ENCODE assay signal across 17 cellular contexts in genomic region chrX:14939644-14940043, GRCh38.
A peak's percentile ranks its signal among the peaks of the same experiment; 100 is the strongest.
DNase-seq lines count a peak whose midpoint lies in the region; ATAC-seq and TF ChIP-seq lines count a peak whose summit lies in the region.
"Had no signal": no experiment of that assay in that cellular context is flagged by ENCODE, and none has a peak within 500 bp of the region (broad histone marks: within the 10 kb centered on the region; RNA-seq: fewer than 3 reads in every experiment).

No MANE protein-coding gene starts in this region.

- H3K14ac ChIP-seq in trophoblast cell (ENCODE audit: low read length), result no peak overlapping the region

- H2BK12ac ChIP-seq in trophoblast cell (ENCODE audit: low read length), result no peak overlapping the region

- H3K23ac ChIP-seq in trophoblast cell (ENCODE audit: low read length), result no peak overlapping the region

- H3K18ac ChIP-seq in trophoblast cell (ENCODE audit: low read length), result no peak overlapping the region

- H4K12ac ChIP-seq in trophoblast cell (ENCODE audit: low read depth, low read length), result no peak overlapping the region

- no peak for TF ChIP-seq CTCF in uterus (IDR thresholded peaks at IDR 0.05)

- no peaks in the 10 kb centered on the region for H3K36me3 ChIP-seq in H7 (replicated peaks; ENCODE audit: control insufficient read depth, insufficient read depth, low read length)
- H3K36me3 ChIP-seq in NT2/D1 (ENCODE audit: insufficient read depth, insufficient read length, low read length), result no peaks in the 10 kb centered on the region
- no peaks in the 10 kb centered on the region for H3K36me3 ChIP-seq in trophoblast cell (ENCODE audit: control insufficient read depth in 1 of 2, insufficient read depth in 2 of 2, low read length in 2 of 2)
- no peaks in the 10 kb centered on the region for H3K36me3 ChIP-seq in uterus
- H3K36me3 ChIP-seq: BLaER1 treated with 17β-estradiol and CSF1 and Interleukin-3, amounts not matched to agents 10 nM and 100 nM; HAP-1 had no signal

- peak; percentile 5 for DNase-seq in H7
- peak; percentile 46 for DNase-seq in NT2/D1 (ENCODE audit: low read depth, low spot score)
- DNase-seq in iPS-NIHi11 (ENCODE audit: low spot score), result peak; percentile 17
- no peak for DNase-seq in trophoblast cell
- no peak for DNase-seq in uterus
- DNase-seq: CD8-positive, alpha-beta T cell; COR-L47; DMS 273 treated with DMSO at 0.1 percent for 48 hours; DMS53; DND-41; EL; GOT3; KG1 had no signal

- H3K9ac ChIP-seq in NT2/D1 (ENCODE audit: insufficient read length, low read depth) (no peak overlapping the region), trophoblast cell (ENCODE audit: low read length) (no peak overlapping the region)
- H3K9ac ChIP-seq: BLaER1 treated with 17β-estradiol and CSF1 and Interleukin-3, amounts not matched to agents 10 nM and 100 nM had no signal

- no peak overlapping the region for H2BK5ac ChIP-seq in trophoblast cell (ENCODE audit: low read depth, low read length, poor library complexity)

- H2AFZ ChIP-seq in trophoblast cell (ENCODE audit: insufficient read depth, low read length, poor library complexity), result no peak overlapping the region

- no peak for ATAC-seq in GM21825 (IDR thresholded peaks at IDR 0.05; ENCODE audit: unreplicated experiment)
- ATAC-seq: CD8-positive, alpha-beta T cell; HepG2 had no signal

- H3K4me1 ChIP-seq in NT2/D1 (ENCODE audit: insufficient read depth, insufficient read length), result no peaks in the 10 kb centered on the region
- H3K4me1 ChIP-seq in trophoblast cell (ENCODE audit: control insufficient read depth in 1 of 2, insufficient read depth in 2 of 2, low read length in 2 of 2), result peaks cover 0 to 2% of the 10 kb centered on the region in 2 experiments
- no peaks in the 10 kb centered on the region for H3K4me1 ChIP-seq in uterus
- H3K4me1 ChIP-seq: HAP-1 had no signal

- H3K79me2 ChIP-seq in trophoblast cell (ENCODE audit: control insufficient read depth, insufficient read depth, low read length, poor library complexity), result no peaks in the 10 kb centered on the region

- no peak for TF ChIP-seq POLR2A in uterus (IDR thresholded peaks at IDR 0.05)

- intact Hi-C loops in uterus (cut with DNase I; ENCODE audit: low total_unique reads), result no loop called here

- H4K8ac ChIP-seq in trophoblast cell (ENCODE audit: low read depth, low read length), result no peak overlapping the region

- no CpG with 5 or more reads among the region's 2 CpGs for WGBS in trophoblast cell (ENCODE audit: extremely low coverage, insufficient coverage, insufficient read length)

- H3K4me3 ChIP-seq in H7 (ENCODE audit: insufficient read depth, low read depth, low read length), result no peak overlapping the region
- H3K4me3 ChIP-seq in NT2/D1 (ENCODE audit: insufficient read length, low read depth), result no peak overlapping the region
- no peak overlapping the region for H3K4me3 ChIP-seq in trophoblast cell (ENCODE audit: low read depth, low read length)
- no peak overlapping the region for H3K4me3 ChIP-seq in uterus
- H3K4me3 ChIP-seq: BLaER1 treated with 17β-estradiol and CSF1 and Interleukin-3, amounts not matched to agents 10 nM and 100 nM; HAP-1 had no signal

- H2BK120ac ChIP-seq in trophoblast cell (ENCODE audit: insufficient read depth, low read length, poor library complexity), result no peak overlapping the region

- no peak overlapping the region for H3K4ac ChIP-seq in trophoblast cell (ENCODE audit: low read depth, low read length)

- no peak overlapping the region for H3K27ac ChIP-seq in trophoblast cell (ENCODE audit: low read depth, low read length)
- no peak overlapping the region for H3K27ac ChIP-seq in uterus
- H3K27ac ChIP-seq: BLaER1 treated with 17β-estradiol and CSF1 and Interleukin-3, amounts not matched to agents 10 nM and 100 nM had no signal

- no peak overlapping the region for H3K4me2 ChIP-seq in trophoblast cell (ENCODE audit: low read length)
- H3K4me2 ChIP-seq: BLaER1 treated with 17β-estradiol and CSF1 and Interleukin-3, amounts not matched to agents 10 nM and 100 nM had no signal

- peaks cover 11% of the 10 kb centered on the region; the same call in 1 of the 2 replicates for H3K9me3 ChIP-seq in NT2/D1 (ENCODE audit: insufficient read depth, low read length)
- no peaks in the 10 kb centered on the region for H3K9me3 ChIP-seq in trophoblast cell (ENCODE audit: insufficient read depth, low read depth, low read length)
- H3K9me3 ChIP-seq in uterus, result no peaks in the 10 kb centered on the region
- H3K9me3 ChIP-seq: BLaER1 treated with 17β-estradiol and CSF1 and Interleukin-3, amounts not matched to agents 10 nM and 100 nM; HAP-1 had no signal

- no peaks in the 10 kb centered on the region for H3K27me3 ChIP-seq in H7 (ENCODE audit: control insufficient read depth, insufficient read depth, low read length)
- H3K27me3 ChIP-seq in NT2/D1 (ENCODE audit: insufficient read depth, insufficient read length), result no peaks in the 10 kb centered on the region
- no peaks in the 10 kb centered on the region for H3K27me3 ChIP-seq in trophoblast cell (ENCODE audit: insufficient read depth, low read length)
- no peaks in the 10 kb centered on the region for H3K27me3 ChIP-seq in uterus

- no peak overlapping the region for H4K91ac ChIP-seq in trophoblast cell (ENCODE audit: low read depth, low read length)

- no peak overlapping the region for H2AK5ac ChIP-seq in trophoblast cell (ENCODE audit: low read length)

- no peaks in the 10 kb centered on the region for H3K79me1 ChIP-seq in trophoblast cell (ENCODE audit: low read length)

Comparison
In these comparisons a context has a peak if more than half of its experiments do, and no peak if none do; other contexts are left out.
1. DNase-seq: peak in H7 (single experiment), NT2/D1 (single experiment) and iPS-NIHi11 (single experiment); none in trophoblast cell (0 of 2) and uterus (0 of 2).